Comparison of ENCODE assay signal across 3 cellular contexts in genomic region chr2:144969564-144969963, GRCh38.
DNase-seq lines count a peak whose midpoint lies in the region; ATAC-seq, FAIRE-seq and TF ChIP-seq lines count a peak whose summit lies in the region.
"Not testable (repeated sequence)": the region's sequence is repeated elsewhere in the genome, so short reads cannot be mapped to it uniquely, and the experiment has no call there.

No MANE protein-coding gene starts in this region.

- H3K36me3 ChIP-seq in HEK293 (ENCODE audit: control insufficient read depth in 2 of 2, insufficient read depth in 1 of 2, low read length in 2 of 2); K562 (ENCODE audit: control insufficient read depth, insufficient read depth, low read length): not testable (repeated sequence)

- H3K9me3 Mint-ChIP-seq in neural crest cell: peaks cover 31% of the 10 kb centered on the region

- not testable (repeated sequence) for H3K27me3 Mint-ChIP-seq in neural crest cell (ENCODE audit: low read depth)

- POLR2A ChIA-PET in HEK293 (lab: Yijun Ruan, JAX); K562 (lab: Yijun Ruan, JAX): not testable (repeated sequence)

- not testable (repeated sequence) for FAIRE-seq in K562 (lab: Jason Lieb, UNC)

- TF ChIP-seq POLR2A in K562 (conservative IDR thresholded peaks at IDR 0.05): not testable (repeated sequence)

- H3K9me3 ChIP-seq in HEK293 (ENCODE audit: control insufficient read depth, insufficient read depth, low read depth, low read length); K562 (replicated peaks; ENCODE audit: control insufficient read depth, insufficient read depth, low read depth, low read length): not testable (repeated sequence)

- peak overlapping the region; percentile 15 for H3K27ac Mint-ChIP-seq in neural crest cell (ENCODE audit: unreplicated experiment)

- H3K4me3 Mint-ChIP-seq in neural crest cell: not testable (repeated sequence)

- H3K36me3 Mint-ChIP-seq in neural crest cell (ENCODE audit: low read depth): peaks cover 31% of the 10 kb centered on the region

- H2AFZ ChIP-seq in K562 (ENCODE audit: low read depth, low read length): not testable (repeated sequence)

- H4K20me1 ChIP-seq in K562 (replicated peaks; ENCODE audit: control insufficient read depth, insufficient read depth, low read length): not testable (repeated sequence)

- not testable (repeated sequence) for H3K4me2 ChIP-seq in K562 (ENCODE audit: insufficient read depth, low read length)

- BruUV-seq in K562 (replicated peaks; lab: Mats Ljungman, UMichigan): not testable (repeated sequence)

- intact Hi-C loops in K562 (cut with micrococcal nuclease): not testable (repeated sequence)

- TF ChIP-seq EP300 in K562 (IDR thresholded peaks at IDR 0.05; ENCODE audit: low read length): not testable (repeated sequence)

- CTCF ChIA-PET in HEK293 (lab: Yijun Ruan, JAX): interaction anchor here (0.7 kb wide), 1 partner anchor 98 kb away, joined by 3 read pairs; no protein-coding TSS in a partner anchor
- CTCF ChIA-PET in K562 (lab: Yijun Ruan, JAX; ENCODE audit: low intra/inter-chr PET ratio): not testable (repeated sequence)

- in situ Hi-C loops in K562 (cut with MboI): not testable (repeated sequence)

- TF ChIP-seq RAD21 in K562 (CRISPR knock-in tag; conservative IDR thresholded peaks at IDR 0.05 in 1 of 2, IDR thresholded peaks at IDR 0.05 in 1 of 2): not testable (repeated sequence)

- not testable (repeated sequence) for H3K4me1 Mint-ChIP-seq in neural crest cell

- 0% methylated on average over 1 of the region's 1 CpG for WGBS in K562 (ENCODE audit: insufficient coverage, low coverage, missing lambda C conversion rate)

- not testable (repeated sequence) for TF ChIP-seq CTCF in HEK293 (tag by site-specific recombination; IDR thresholded peaks at IDR 0.05); K562 (IDR thresholded peaks at IDR 0.05 in 2 of 3, conservative IDR thresholded peaks at IDR 0.05 in 1 of 3; ENCODE audit: insufficient read depth in 2 of 3, low read depth in 1 of 3, low read length in 3 of 3); neural crest cell (conservative IDR thresholded peaks at IDR 0.05)

- not testable (repeated sequence) for ATAC-seq in K562

- not testable (repeated sequence) for H3K79me2 ChIP-seq in K562 (ENCODE audit: control insufficient read depth, insufficient read depth, low read length)

- not testable (repeated sequence) for H3K4me1 ChIP-seq in HEK293 (ENCODE audit: control insufficient read depth, insufficient read depth, low read length); K562 (replicated peaks in 1 of 2; ENCODE audit: control insufficient read depth in 2 of 2, insufficient read depth in 2 of 2, low read length in 2 of 2)

- H3K9me1 ChIP-seq in K562 (ENCODE audit: control insufficient read depth, insufficient read depth, low read length): not testable (repeated sequence)

- H3K4me3 ChIP-seq in HEK293 (ENCODE audit: low read depth, low read length); K562: not testable (repeated sequence)

- H3K9ac ChIP-seq in K562 (ENCODE audit: insufficient read depth in 1 of 2, low read depth in 2 of 2, low read length in 2 of 2): not testable (repeated sequence)

- not testable (repeated sequence) for H3K27me3 ChIP-seq in K562 (ENCODE audit: control insufficient read depth in 2 of 2, insufficient read depth in 2 of 2, low read length in 2 of 2)

- not testable (repeated sequence) for DNase-seq in K562 (ENCODE audit: extremely low read depth in 1 of 4, low spot score in 3 of 4); neural crest cell (ENCODE audit: low read depth, low spot score)

- not testable (repeated sequence) for H3K27ac ChIP-seq in HEK293 (ENCODE audit: extremely low read depth, low read depth, low read length); K562 (ENCODE audit: extremely low read depth, low read depth, low read length)

TF ChIP-seq in HEK293, 187 proteins besides CTCF, POLR2A, EP300 and RAD21:
- peak; percentile 59 for TF ChIP-seq ZNF585B (tag by site-specific recombination; IDR thresholded peaks at IDR 0.05)

TF ChIP-seq in K562, 482 proteins besides CTCF, POLR2A, EP300 and RAD21:
- peak; percentile 8 for TF ChIP-seq ZFP36 (IDR thresholded peaks at IDR 0.05; ENCODE audit: low read depth, low read length, partially characterized antibody)
